ENCODE assay signal across 1 cellular context in the genomic region with DNA sequence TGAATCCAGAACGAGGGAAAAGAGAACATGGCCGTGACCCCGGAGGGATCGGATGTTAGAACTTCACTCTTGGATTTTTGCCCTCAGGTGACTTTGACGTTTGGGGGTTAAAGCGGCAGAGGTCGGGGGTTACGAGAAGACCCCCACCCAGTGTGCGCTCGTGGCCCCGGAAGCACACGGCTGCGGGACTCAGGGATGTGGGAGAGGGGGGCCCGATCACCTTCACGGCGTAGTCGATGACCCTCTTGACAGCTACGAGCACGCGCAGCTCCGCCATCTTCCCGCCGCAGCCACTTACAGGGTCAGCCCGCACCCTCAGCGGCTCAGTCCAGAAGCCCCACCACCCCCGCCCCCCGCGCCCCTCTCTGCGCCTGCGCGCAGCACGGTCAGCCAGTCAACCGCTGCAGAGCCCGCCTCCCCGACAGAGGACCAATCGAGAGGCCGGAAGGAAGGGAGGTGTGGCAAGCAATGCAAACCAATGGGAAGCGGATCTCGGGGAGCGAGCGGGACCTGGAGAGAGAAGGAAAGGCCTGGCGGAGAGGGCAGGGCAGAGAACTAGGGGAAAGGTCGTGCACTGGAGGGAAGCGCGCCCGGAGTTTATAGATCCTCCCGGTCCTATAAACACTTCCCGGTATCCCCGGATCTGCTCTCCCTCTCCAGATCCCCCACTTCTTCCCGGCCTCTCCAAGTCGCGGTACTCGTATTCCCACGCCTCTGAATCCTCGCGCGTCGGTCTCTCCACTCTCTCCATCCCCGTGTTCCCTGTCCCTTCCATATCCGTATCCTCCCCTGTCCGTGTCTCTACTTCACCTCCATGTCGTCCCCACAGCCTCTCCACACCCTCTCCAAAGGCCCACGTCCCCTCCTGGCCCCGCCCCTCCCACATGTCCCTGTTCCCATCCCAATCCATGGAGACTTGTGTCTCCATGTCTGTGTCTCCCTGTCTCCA.
A peak's percentile ranks its signal among the peaks of the same experiment; 100 is the strongest.
TF ChIP-seq lines count a peak whose summit lies in the region.

A gene (minus strand): TSS at position 339 of the 949 bp plus-strand sequence. CDS start 62 bp downstream, at position 277.

TF ChIP-seq in A549, 52 proteins besides CTCF, POLR2A, EP300 and RAD21 (continued from another document):
- TF ChIP-seq, protein P1, sequence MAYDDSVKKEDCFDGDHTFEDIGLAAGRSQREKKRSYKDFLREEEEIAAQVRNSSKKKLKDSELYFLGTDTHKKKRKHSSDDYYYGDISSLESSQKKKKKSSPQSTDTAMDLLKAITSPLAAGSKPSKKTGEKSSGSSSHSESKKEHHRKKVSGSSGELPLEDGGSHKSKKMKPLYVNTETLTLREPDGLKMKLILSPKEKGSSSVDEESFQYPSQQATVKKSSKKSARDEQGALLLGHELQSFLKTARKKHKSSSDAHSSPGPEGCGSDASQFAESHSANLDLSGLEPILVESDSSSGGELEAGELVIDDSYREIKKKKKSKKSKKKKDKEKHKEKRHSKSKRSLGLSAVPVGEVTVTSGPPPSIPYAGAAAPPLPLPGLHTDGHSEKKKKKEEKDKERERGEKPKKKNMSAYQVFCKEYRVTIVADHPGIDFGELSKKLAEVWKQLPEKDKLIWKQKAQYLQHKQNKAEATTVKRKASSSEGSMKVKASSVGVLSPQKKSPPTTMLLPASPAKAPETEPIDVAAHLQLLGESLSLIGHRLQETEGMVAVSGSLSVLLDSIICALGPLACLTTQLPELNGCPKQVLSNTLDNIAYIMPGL (CRISPR knock-in tag; IDR thresholded peaks at IDR 0.05; ENCODE audit: borderline replicate concordance), result 0 out of 2 replicates have a peak, but pooled peaks have one; percentile 16
- TF ChIP-seq HOXA7 (CRISPR knock-in tag; IDR thresholded peaks at IDR 0.05), result peak; percentile 59; the same call in 1 of the 2 replicates
TF ChIP-seq in A549: peak in this region for 13.
